ENCODE assay signal across 19 cellular contexts in the genomic region with DNA sequence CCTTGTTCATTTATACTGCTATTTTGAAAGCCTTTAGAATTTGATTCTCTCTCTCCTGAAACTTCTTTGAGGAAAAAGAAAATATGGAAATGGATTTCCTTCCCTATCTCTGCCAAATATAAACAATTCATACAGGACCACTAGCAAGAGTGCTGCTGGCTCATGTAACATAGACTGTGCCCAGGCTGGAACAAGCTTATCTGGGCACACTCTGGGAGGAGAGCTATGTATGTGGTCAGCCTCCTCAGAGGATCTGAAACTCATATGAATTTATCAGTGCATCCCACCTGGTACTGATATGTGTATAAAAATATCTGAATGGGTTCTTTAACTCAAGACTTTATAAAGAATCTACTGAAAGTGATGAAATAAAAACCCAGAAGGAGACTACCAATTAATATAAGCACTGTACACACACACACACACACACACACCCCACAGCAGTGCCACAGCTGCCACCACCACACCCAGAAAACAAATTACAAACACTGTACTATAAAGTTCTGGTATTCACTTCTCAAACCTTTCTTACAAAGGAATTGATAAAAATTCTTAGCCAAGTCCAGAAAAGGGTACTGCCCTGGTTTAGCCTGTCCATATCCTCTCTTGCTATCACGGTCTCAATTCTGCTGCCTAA.
"Had no signal": no experiment of that assay in that cellular context is flagged by ENCODE, and none has a peak within 500 bp of the region (broad histone marks: within the 10 kb centered on the region; RNA-seq: fewer than 3 reads in every experiment).

No MANE protein-coding gene starts in this region.

- H3K27me3 ChIP-seq: brain microvascular endothelial cell, colonic mucosa, gastrocnemius medialis, thyroid gland had no signal

- H3K27ac ChIP-seq: brain microvascular endothelial cell, colonic mucosa, lower lobe of right lung, spleen, thyroid gland, WERI-Rb-1 had no signal

- H3K9me3 ChIP-seq: colonic mucosa, gastrocnemius medialis, lower lobe of right lung, thyroid gland had no signal

- H3K36me3 ChIP-seq: brain microvascular endothelial cell, colonic mucosa, gastrocnemius medialis, lower lobe of right lung, spleen, thyroid gland, WERI-Rb-1 had no signal

- ATAC-seq: gastrocnemius medialis, lower lobe of right lung had no signal

- DNase-seq: activated CD4-positive, alpha-beta T cell treated with anti-CD3 and anti-CD28 coated beads for 1 hour; activated CD8-positive, alpha-beta memory T cell treated with anti-CD3 and anti-CD28 coated beads for 24 hours; activated CD8-positive, alpha-beta memory T cell treated with anti-CD3 and anti-CD28 coated beads, Interleukin-2, amount 50 U/mL, for 48 hours; activated effector memory CD4-positive, alpha-beta T cell treated with Interleukin-2 at 50 U/mL for 16 hours; activated naive CD4-positive, alpha-beta T cell treated with anti-CD3 and anti-CD28 coated beads, Interleukin-2, amount 10 ng/mL, durations not matched to agents 7 days and 5 days; activated T-cell treated with anti-CD3 and anti-CD28 coated beads, Interleukin-2, amount 50 U/mL, for 48 hours; aorta; brain microvascular endothelial cell; colonic mucosa; endodermal cell; gastrocnemius medialis; head of caudate nucleus; immature natural killer cell; lower lobe of right lung; spleen; stimulated activated naive CD4-positive, alpha-beta T cell; thyroid gland; WERI-Rb-1 had no signal

- H3K4me3 ChIP-seq: colonic mucosa, gastrocnemius medialis, lower lobe of right lung, spleen, thyroid gland had no signal

- H3K4me1 ChIP-seq: colonic mucosa, lower lobe of right lung, spleen had no signal

- FAIRE-seq: urothelium cell line had no signal
